In the genomic region with DNA sequence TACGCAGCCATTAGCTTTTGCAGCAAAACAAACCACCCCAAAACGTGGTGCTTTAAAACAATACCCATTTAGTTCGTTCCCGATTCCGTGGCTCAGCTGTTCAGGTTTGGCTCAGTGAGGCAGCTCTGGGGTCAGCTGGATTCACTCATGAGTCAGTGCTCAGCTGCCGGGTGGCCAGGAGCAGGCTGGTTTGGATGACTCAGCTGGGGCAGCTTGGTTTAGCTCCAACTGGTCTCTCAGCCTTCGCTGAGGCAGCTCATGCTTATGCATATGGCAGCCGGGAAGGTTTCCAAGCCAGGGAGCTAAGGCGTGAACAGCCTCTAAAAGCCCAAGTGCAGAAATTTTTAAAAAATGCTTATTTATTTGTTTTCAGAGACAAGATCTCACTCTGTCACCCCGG, we compare ENCODE assay signal across 10 cellular contexts.
A peak's percentile ranks its signal among the peaks of the same experiment; 100 is the strongest.
DNase-seq lines count a peak whose midpoint lies in the region; ATAC-seq, FAIRE-seq and TF ChIP-seq lines count a peak whose summit lies in the region.
"Had no signal": no experiment of that assay in that cellular context is flagged by ENCODE, and none has a peak within 500 bp of the region (broad histone marks: within the 10 kb centered on the region; RNA-seq: fewer than 3 reads in every experiment).

No MANE protein-coding gene starts in this region.

- DNase-seq in AG04449 (ENCODE audit: low read depth, low spot score) (peak; percentile 90), RCC 7860 (ENCODE audit: low spot score) (peak; percentile 84), fibroblast of peridontal ligament (ENCODE audit: extremely low read depth) (peak; percentile 99), non-pigmented ciliary epithelial cell (ENCODE audit: low read depth) (peak; percentile 96), AML-193 (lab: John Stamatoyannopoulos, UW) (no peak)
- no peak for DNase-seq in stimulated activated CD4-positive, alpha-beta T cell treated with anti-CD3 and anti-CD28 coated beads, Interleukin-1b, Interleukin-23, amount 100 ng/mL, for 48 hours
- DNase-seq: CD8-positive, alpha-beta T cell; NCI-H146 had no signal

- CTCF ChIA-PET in AG04449 (lab: Yijun Ruan, JAX) = no interaction called here

- peak; percentile 96 for FAIRE-seq in RCC 7860 (lab: Jason Lieb, UNC)

- TF ChIP-seq CTCF in AG04449 (IDR thresholded peaks at IDR 0.05; ENCODE audit: insufficient read depth, low read length, missing control alignments) = no peak

- POLR2A ChIA-PET in AG04449 (lab: Yijun Ruan, JAX) = no interaction called here

- ATAC-seq in GM19351 (IDR thresholded peaks at IDR 0.05; ENCODE audit: unreplicated experiment) (no peak), HG03280 (IDR thresholded peaks at IDR 0.05; ENCODE audit: unreplicated experiment) (no peak)
- ATAC-seq: CD8-positive, alpha-beta T cell had no signal

- peak overlapping the region; percentile 26 for H3K4me3 ChIP-seq in AG04449 (ENCODE audit: low read depth, low read length)

Comparison
In these comparisons a context has a peak if more than half of its experiments do, and no peak if none do; other contexts are left out.
1. DNase-seq: peak in AG04449 (single experiment), RCC 7860 (single experiment), fibroblast of peridontal ligament (single experiment) and non-pigmented ciliary epithelial cell (single experiment); none in stimulated activated CD4-positive, alpha-beta T cell treated with anti-CD3 and anti-CD28 coated beads, Interleukin-1b, Interleukin-23, amount 100 ng/mL, for 48 hours (single experiment) and AML-193 (0 of 2).